Comparison of ENCODE assay signal across 1 cellular context in the genomic region with DNA sequence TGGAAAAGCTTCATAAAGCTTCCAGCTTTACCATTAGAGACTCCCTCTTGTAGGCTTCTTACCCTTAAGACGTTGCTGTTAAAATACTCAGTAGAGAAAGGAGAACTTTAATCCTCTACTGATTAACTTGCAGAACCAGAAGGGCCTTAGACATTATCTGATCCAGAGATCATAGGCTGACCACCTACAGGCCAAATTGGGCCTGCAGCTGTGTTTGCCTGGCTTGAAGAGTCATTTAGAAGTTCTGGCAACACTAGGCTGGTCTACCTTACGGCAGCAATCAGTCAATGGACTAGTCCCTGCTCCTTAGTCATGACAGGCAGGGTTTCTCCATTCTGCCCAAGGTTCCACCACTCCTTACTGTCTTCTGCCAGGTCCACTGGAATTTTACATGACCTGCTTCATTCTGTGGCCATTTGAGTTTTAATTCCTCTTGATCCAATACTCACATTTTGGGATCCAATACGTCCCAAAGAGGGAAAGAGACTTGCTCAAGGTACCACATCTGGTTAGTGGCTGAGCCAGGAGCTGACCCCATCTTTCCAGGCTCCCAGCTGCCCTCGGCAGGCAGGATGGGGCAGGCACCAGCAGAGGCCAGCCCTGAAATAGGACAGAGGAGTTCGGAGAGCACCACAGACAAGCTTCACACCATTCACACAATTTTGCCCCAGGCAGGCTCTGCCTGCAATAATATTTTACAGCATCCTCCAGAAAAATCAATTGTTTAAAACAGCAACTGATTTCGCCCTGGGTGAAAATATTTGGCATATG.
TF ChIP-seq lines count a peak whose summit lies in the region.

No MANE protein-coding gene starts in this region.

TF ChIP-seq in GM23338, 12 proteins besides CTCF, POLR2A, EP300 and RAD21 (continued from another document):
- TF ChIP-seq, protein P1, sequence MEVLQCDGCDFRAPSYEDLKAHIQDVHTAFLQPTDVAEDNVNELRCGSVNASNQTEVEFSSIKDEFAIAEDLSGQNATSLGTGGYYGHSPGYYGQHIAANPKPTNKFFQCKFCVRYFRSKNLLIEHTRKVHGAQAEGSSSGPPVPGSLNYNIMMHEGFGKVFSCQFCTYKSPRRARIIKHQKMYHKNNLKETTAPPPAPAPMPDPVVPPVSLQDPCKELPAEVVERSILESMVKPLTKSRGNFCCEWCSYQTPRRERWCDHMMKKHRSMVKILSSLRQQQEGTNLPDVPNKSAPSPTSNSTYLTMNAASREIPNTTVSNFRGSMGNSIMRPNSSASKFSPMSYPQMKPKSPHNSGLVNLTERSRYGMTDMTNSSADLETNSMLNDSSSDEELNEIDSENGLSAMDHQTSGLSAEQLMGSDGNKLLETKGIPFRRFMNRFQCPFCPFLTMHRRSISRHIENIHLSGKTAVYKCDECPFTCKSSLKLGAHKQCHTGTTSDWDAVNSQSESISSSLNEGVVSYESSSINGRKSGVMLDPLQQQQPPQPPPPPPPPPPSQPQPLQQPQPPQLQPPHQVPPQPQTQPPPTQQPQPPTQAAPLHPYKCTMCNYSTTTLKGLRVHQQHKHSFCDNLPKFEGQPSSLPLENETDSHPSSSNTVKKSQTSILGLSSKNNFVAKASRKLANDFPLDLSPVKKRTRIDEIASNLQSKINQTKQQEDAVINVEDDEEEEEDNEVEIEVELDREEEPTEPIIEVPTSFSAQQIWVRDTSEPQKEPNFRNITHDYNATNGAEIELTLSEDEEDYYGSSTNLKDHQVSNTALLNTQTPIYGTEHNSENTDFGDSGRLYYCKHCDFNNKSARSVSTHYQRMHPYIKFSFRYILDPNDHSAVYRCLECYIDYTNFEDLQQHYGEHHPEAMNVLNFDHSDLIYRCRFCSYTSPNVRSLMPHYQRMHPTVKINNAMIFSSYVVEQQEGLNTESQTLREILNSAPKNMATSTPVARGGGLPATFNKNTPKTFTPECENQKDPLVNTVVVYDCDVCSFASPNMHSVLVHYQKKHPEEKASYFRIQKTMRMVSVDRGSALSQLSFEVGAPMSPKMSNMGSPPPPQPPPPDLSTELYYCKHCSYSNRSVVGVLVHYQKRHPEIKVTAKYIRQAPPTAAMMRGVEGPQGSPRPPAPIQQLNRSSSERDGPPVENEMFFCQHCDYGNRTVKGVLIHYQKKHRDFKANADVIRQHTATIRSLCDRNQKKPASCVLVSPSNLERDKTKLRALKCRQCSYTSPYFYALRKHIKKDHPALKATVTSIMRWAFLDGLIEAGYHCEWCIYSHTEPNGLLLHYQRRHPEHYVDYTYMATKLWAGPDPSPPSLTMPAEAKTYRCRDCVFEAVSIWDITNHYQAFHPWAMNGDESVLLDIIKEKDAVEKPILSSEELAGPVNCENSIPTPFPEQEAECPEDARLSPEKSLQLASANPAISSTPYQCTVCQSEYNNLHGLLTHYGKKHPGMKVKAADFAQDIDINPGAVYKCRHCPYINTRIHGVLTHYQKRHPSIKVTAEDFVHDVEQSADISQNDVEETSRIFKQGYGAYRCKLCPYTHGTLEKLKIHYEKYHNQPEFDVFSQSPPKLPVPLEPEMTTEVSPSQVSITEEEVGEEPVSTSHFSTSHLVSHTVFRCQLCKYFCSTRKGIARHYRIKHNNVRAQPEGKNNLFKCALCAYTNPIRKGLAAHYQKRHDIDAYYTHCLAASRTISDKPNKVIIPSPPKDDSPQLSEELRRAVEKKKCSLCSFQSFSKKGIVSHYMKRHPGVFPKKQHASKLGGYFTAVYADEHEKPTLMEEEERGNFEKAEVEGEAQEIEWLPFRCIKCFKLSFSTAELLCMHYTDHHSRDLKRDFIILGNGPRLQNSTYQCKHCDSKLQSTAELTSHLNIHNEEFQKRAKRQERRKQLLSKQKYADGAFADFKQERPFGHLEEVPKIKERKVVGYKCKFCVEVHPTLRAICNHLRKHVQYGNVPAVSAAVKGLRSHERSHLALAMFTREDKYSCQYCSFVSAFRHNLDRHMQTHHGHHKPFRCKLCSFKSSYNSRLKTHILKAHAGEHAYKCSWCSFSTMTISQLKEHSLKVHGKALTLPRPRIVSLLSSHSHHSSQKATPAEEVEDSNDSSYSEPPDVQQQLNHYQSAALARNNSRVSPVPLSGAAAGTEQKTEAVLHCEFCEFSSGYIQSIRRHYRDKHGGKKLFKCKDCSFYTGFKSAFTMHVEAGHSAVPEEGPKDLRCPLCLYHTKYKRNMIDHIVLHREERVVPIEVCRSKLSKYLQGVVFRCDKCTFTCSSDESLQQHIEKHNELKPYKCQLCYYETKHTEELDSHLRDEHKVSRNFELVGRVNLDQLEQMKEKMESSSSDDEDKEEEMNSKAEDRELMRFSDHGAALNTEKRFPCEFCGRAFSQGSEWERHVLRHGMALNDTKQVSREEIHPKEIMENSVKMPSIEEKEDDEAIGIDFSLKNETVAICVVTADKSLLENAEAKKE (CRISPR knock-in tag; IDR thresholded peaks at IDR 0.05) = no peak
- TF ChIP-seq ZNF114 (CRISPR knock-in tag; IDR thresholded peaks at IDR 0.05) (no peak), POLR2AphosphoS5 (IDR thresholded peaks at IDR 0.05; ENCODE audit: low read depth) (no peak), JUNB (IDR thresholded peaks at IDR 0.05; ENCODE audit: unreplicated experiment) (no peak), EZH2 (IDR thresholded peaks at IDR 0.05; ENCODE audit: low read depth, unreplicated experiment) (no peak)
- TF ChIP-seq, protein P2, sequence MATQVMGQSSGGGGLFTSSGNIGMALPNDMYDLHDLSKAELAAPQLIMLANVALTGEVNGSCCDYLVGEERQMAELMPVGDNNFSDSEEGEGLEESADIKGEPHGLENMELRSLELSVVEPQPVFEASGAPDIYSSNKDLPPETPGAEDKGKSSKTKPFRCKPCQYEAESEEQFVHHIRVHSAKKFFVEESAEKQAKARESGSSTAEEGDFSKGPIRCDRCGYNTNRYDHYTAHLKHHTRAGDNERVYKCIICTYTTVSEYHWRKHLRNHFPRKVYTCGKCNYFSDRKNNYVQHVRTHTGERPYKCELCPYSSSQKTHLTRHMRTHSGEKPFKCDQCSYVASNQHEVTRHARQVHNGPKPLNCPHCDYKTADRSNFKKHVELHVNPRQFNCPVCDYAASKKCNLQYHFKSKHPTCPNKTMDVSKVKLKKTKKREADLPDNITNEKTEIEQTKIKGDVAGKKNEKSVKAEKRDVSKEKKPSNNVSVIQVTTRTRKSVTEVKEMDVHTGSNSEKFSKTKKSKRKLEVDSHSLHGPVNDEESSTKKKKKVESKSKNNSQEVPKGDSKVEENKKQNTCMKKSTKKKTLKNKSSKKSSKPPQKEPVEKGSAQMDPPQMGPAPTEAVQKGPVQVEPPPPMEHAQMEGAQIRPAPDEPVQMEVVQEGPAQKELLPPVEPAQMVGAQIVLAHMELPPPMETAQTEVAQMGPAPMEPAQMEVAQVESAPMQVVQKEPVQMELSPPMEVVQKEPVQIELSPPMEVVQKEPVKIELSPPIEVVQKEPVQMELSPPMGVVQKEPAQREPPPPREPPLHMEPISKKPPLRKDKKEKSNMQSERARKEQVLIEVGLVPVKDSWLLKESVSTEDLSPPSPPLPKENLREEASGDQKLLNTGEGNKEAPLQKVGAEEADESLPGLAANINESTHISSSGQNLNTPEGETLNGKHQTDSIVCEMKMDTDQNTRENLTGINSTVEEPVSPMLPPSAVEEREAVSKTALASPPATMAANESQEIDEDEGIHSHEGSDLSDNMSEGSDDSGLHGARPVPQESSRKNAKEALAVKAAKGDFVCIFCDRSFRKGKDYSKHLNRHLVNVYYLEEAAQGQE (IDR thresholded peaks at IDR 0.05; ENCODE audit: unreplicated experiment) = no peak
